17 cellular contexts compared by ENCODE assay signal in the genomic region with DNA sequence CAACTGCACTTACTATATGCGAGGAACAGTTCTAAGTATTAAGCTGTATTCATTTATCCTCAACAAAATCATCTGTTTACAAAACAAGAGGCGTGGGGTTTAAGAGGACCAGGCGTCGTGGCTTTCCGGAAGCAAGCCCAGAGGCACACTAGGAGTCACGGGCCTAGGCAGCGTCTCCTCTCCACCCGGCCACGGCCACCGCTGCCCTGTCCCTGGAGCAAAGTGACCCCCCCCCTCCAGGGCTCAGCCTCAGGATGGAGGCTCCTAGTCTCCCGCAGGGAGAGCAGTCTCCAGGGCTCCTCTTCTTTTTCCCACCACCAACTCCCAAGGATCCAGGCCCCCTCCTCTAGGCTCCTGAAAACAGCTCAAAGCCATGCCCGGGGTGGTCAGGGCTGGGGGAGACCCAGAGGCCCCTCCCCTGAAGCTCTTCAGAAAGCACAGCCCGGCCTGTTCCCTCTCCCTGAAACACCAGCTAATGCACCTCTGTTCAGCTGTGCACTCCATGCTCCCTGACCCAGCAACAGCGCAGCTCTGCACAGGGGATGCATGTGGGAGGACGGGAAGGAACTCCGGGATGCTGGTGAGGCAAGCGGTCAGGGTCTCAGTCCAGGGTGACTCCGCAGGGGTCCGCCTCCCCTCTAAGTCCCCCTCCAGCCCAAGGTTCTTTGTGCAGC. TPM values are rescaled to one million over a fixed set of nuclear protein-coding genes. Genes with fewer than 3 reads are reported as not detected.
DNase-seq lines count a peak whose midpoint lies in the region; ATAC-seq and TF ChIP-seq lines count a peak whose summit lies in the region.
"Had no signal": no experiment of that assay in that cellular context is flagged by ENCODE, and none has a peak within 500 bp of the region (broad histone marks: within the 10 kb centered on the region; RNA-seq: fewer than 3 reads in every experiment).

No MANE protein-coding gene starts in this region.

- no peaks in the 10 kb centered on the region for H3K27me3 ChIP-seq in BLaER1 treated with 17β-estradiol and CSF1 and Interleukin-3, amounts not matched to agents 10 nM and 100 nM
- no peaks in the 10 kb centered on the region for H3K27me3 ChIP-seq in right cardiac atrium (ENCODE audit: control insufficient read depth, insufficient read depth)
- H3K27me3 ChIP-seq in gastrocnemius medialis: no peaks in the 10 kb centered on the region

- H4K20me1 ChIP-seq in BLaER1 treated with 17β-estradiol and CSF1 and Interleukin-3, amounts not matched to agents 10 nM and 100 nM: peaks cover 34 to 82% (median 69%) of the 10 kb centered on the region in 11 experiments

- H3K36me3 ChIP-seq in BLaER1 treated with 17β-estradiol and CSF1 and Interleukin-3, amounts not matched to agents 10 nM and 100 nM: peaks cover 0 to 17% (median 6%) of the 10 kb centered on the region in 11 experiments; a peak in 12 of 22 replicates
- H3K36me3 ChIP-seq in gastrocnemius medialis: no peaks in the 10 kb centered on the region

- TF ChIP-seq POLR2A in gastrocnemius medialis (IDR thresholded peaks at IDR 0.05): no peak

- no peak overlapping the region for H3K4me3 ChIP-seq in BLaER1 treated with 17β-estradiol and CSF1 and Interleukin-3, amounts not matched to agents 10 nM and 100 nM
- peak overlapping the region; percentile 36 for H3K4me3 ChIP-seq in astrocyte of the cerebellum (ENCODE audit: low read depth, low read length)
- H3K4me3 ChIP-seq in right cardiac atrium (ENCODE audit: low read length): peak overlapping the region; percentile 1
- peak overlapping the region; percentile 40 to 54 (median 50) for H3K4me3 ChIP-seq in gastrocnemius medialis
- H3K4me3 ChIP-seq: lung had no signal

- H3K4me1 ChIP-seq in BLaER1 treated with 17β-estradiol and CSF1 and Interleukin-3, amounts not matched to agents 10 nM and 100 nM: peaks cover 56 to 93% (median 81%) of the 10 kb centered on the region in 10 experiments
- peaks cover 12% of the 10 kb centered on the region for H3K4me1 ChIP-seq in right cardiac atrium (ENCODE audit: control insufficient read depth, insufficient read depth, low read length)
- peaks cover 72 to 93% of the 10 kb centered on the region in 2 donors for H3K4me1 ChIP-seq in gastrocnemius medialis

- H3K9me3 ChIP-seq in BLaER1 treated with 17β-estradiol and CSF1 and Interleukin-3, amounts not matched to agents 10 nM and 100 nM (replicated peaks in 1 of 11): no peaks in the 10 kb centered on the region
- H3K9me3 ChIP-seq in right cardiac atrium (ENCODE audit: control insufficient read depth, low read length): no peaks in the 10 kb centered on the region
- no peaks in the 10 kb centered on the region for H3K9me3 ChIP-seq in gastrocnemius medialis

- intact Hi-C loops in right cardiac atrium (cut with DNase I) (no loop called here), gastrocnemius medialis (cut with DNase I; ENCODE audit: low total_unique reads) (no loop called here)

- no peak overlapping the region for H3K27ac ChIP-seq in BLaER1 treated with 17β-estradiol and CSF1 and Interleukin-3, amounts not matched to agents 10 nM and 100 nM
- H3K27ac ChIP-seq in right cardiac atrium (ENCODE audit: low read length): peak overlapping the region; percentile 6
- peak overlapping the region; percentile 91 to 99 (median 92) for H3K27ac ChIP-seq in gastrocnemius medialis

- H3K4me2 ChIP-seq in BLaER1 treated with 17β-estradiol and CSF1 and Interleukin-3, amounts not matched to agents 10 nM and 100 nM: peak overlapping the region; percentile 78 to 100 (median 98)

- in situ Hi-C loops in astrocyte of the cerebellum (cut with HindIII; ENCODE audit: low sequenced_read_pairs): no loop called here
- in situ Hi-C loops in gastrocnemius medialis (cut with MboI; ENCODE audit: low sequenced_read_pairs in 4 of 4): loop anchor here in 2 of 4 donors (5.0 kb wide), 1 partner anchor 34 kb away; no protein-coding TSS in a partner anchor

- peak overlapping the region in 2 of 11 experiments; percentile 46 to 63; a peak in 3 of 22 replicates for H3K9ac ChIP-seq in BLaER1 treated with 17β-estradiol and CSF1 and Interleukin-3, amounts not matched to agents 10 nM and 100 nM

- ATAC-seq in right cardiac atrium (no peak), gastrocnemius medialis (no peak)

- 50% methylated on average over 19 of the region's 19 CpGs for WGBS in right cardiac atrium

- TF ChIP-seq CTCF in astrocyte of the cerebellum (IDR thresholded peaks at IDR 0.05; ENCODE audit: low read depth, low read length, missing control alignments): no peak
- no peak for TF ChIP-seq CTCF in gastrocnemius medialis (IDR thresholded peaks at IDR 0.05 in 4 of 5, conservative IDR thresholded peaks at IDR 0.05 in 1 of 5)

- no peak for DNase-seq in astrocyte of the cerebellum (ENCODE audit: low read depth)
- peak in 2 of 3 donors; percentile 39 to 60 for DNase-seq in right cardiac atrium
- DNase-seq in gastrocnemius medialis: peak in 1 of 2 donors; percentile 45
- DNase-seq in kidney glomerular epithelial cell (lab: John Stamatoyannopoulos, UW): no peak
- no peak for DNase-seq in C1 segment of cervical spinal cord (lab: John Stamatoyannopoulos, UW)
- DNase-seq in GOT3 (lab: John Stamatoyannopoulos, UW): no peak
- no peak for DNase-seq in NCI-H774 (lab: John Stamatoyannopoulos, UW)
- DNase-seq: activated CD4-positive, alpha-beta T cell treated with anti-CD3 and anti-CD28 coated beads, Interleukin-2, amount 50 U/mL, for 1 hour; aorta; DND-41; NCI-H146; NCI-H510A; occipital lobe; RPMI8226; stimulated activated CD8-positive, alpha-beta memory T cell treated with anti-CD3 and anti-CD28 coated beads, Interleukin-4, amount 100 ng/mL, for 48 hours had no signal

RNA-seq across cellular contexts. Expression of gene TNK2, which starts 16.8 kb away (rescaled TPM):
- total RNA-seq in right cardiac atrium: 100 to 1,000 TPM in 1 of 4 donors, 10 to 100 TPM in 3; 74.7 to 162 (median 84.2) TPM
- polyA plus RNA-seq in right cardiac atrium: 40.1 TPM
- total RNA-seq in gastrocnemius medialis: 10 to 100 TPM; 40.5 to 54.0 (median 49.3) TPM

Comparison
In these comparisons a context has a peak if more than half of its experiments do, and no peak if none do; other contexts are left out.
1. H3K27ac ChIP-seq: peak in right cardiac atrium (single experiment) and gastrocnemius medialis (4 of 4); none in BLaER1 treated with 17β-estradiol and CSF1 and Interleukin-3, amounts not matched to agents 10 nM and 100 nM (0 of 11).
2. H3K4me3 ChIP-seq: peak in astrocyte of the cerebellum (single experiment), right cardiac atrium (single experiment) and gastrocnemius medialis (4 of 4); none in BLaER1 treated with 17β-estradiol and CSF1 and Interleukin-3, amounts not matched to agents 10 nM and 100 nM (0 of 10).
3. DNase-seq: peak in right cardiac atrium (2 of 3); none in astrocyte of the cerebellum (single experiment), kidney glomerular epithelial cell (single experiment), C1 segment of cervical spinal cord (0 of 14), GOT3 (single experiment) and NCI-H774 (single experiment).